In genomic region chr12:50400638-50401382, GRCh38 we compare ENCODE assay signal across 1 cellular context.
TF ChIP-seq lines count a peak whose summit lies in the region.

TSS of gene LARP4 (plus strand) at chr12:50400885. CDS start at chr12:50401011, 126 bp downstream.

TF ChIP-seq in HepG2, 621 proteins besides CTCF, POLR2A, EP300 and RAD21 (continued from another document and continues in another):
- TF ChIP-seq ARID5B (CRISPR knock-in tag; IDR thresholded peaks at IDR 0.05) (no peak), DNMT1 (CRISPR knock-in tag; IDR thresholded peaks at IDR 0.05) (peak; percentile 16; the same call in 1 of the 2 replicates), THAP8 (CRISPR knock-in tag; IDR thresholded peaks at IDR 0.05; ENCODE audit: borderline replicate concordance) (0 out of 2 replicates have a peak, but pooled peaks have one; percentile 55), ZNF234 (CRISPR knock-in tag; conservative IDR thresholded peaks at IDR 0.05) (no peak), THAP9 (CRISPR knock-in tag; IDR thresholded peaks at IDR 0.05; ENCODE audit: borderline replicate concordance) (peak; percentile 91), MXI1 (IDR thresholded peaks at IDR 0.05; ENCODE audit: borderline replicate concordance, low read depth, low read length) (peak; percentile 73; the same call in 2 of the 3 replicates), REL (CRISPR knock-in tag; conservative IDR thresholded peaks at IDR 0.05) (no peak), TFDP2 (CRISPR knock-in tag; IDR thresholded peaks at IDR 0.05) (peak; percentile 80), TMF1 (CRISPR knock-in tag; IDR thresholded peaks at IDR 0.05; ENCODE audit: low read depth) (no peak), FOXA1 (IDR thresholded peaks at IDR 0.05) (no peak), FOXA1 (CRISPR knock-in tag; IDR thresholded peaks at IDR 0.05) (no peak), ELF4 (CRISPR knock-in tag; IDR thresholded peaks at IDR 0.05; ENCODE audit: borderline replicate concordance) (peak; percentile 53; the same call in 1 of the 2 replicates), ZSCAN21 (CRISPR knock-in tag; IDR thresholded peaks at IDR 0.05; ENCODE audit: borderline replicate concordance) (no peak), ZNF691 (CRISPR knock-in tag; IDR thresholded peaks at IDR 0.05; ENCODE audit: borderline replicate concordance, low read depth) (peak; percentile 56; the same call in 1 of the 2 replicates), ATF6 (CRISPR knock-in tag; conservative IDR thresholded peaks at IDR 0.05) (no peak), ZNF350 (CRISPR knock-in tag; IDR thresholded peaks at IDR 0.05; ENCODE audit: borderline replicate concordance, low read depth) (peak; percentile 86; the same call in 1 of the 2 replicates), ZNF235 (CRISPR knock-in tag; IDR thresholded peaks at IDR 0.05; ENCODE audit: borderline replicate concordance) (no peak), ZNF276 (CRISPR knock-in tag; IDR thresholded peaks at IDR 0.05; ENCODE audit: low read depth) (no peak), PAX8 (CRISPR knock-in tag; IDR thresholded peaks at IDR 0.05; ENCODE audit: borderline replicate concordance) (no peak), FOXP4 (CRISPR knock-in tag; IDR thresholded peaks at IDR 0.05) (no peak; the same call in 1 of the 2 replicates), ZNF883 (CRISPR knock-in tag; IDR thresholded peaks at IDR 0.05; ENCODE audit: not compliant biosample characterization) (peak; percentile 91), ZXDC (CRISPR knock-in tag; IDR thresholded peaks at IDR 0.05) (0 out of 2 replicates have a peak, but pooled peaks have one; percentile 65), AGO1 (IDR thresholded peaks at IDR 0.05; ENCODE audit: low read depth, low read length, poor library complexity, severe bottlenecking) (peak; percentile 70), HHEX (CRISPR knock-in tag; IDR thresholded peaks at IDR 0.05) (peak; percentile 50; the same call in 1 of the 2 replicates), SNRNP70 (IDR thresholded peaks at IDR 0.05; ENCODE audit: low read depth, low read length) (no peak), ATF4 (CRISPR knock-in tag; IDR thresholded peaks at IDR 0.05) (peak in 1 of 2 experiments; percentile 36; a peak in 1 of 4 replicates), E2F5 (CRISPR knock-in tag; conservative IDR thresholded peaks at IDR 0.05) (no peak), THAP7 (CRISPR knock-in tag; IDR thresholded peaks at IDR 0.05) (peak; percentile 39; the same call in 1 of the 2 replicates), IKZF1 (IDR thresholded peaks at IDR 0.05) (no peak), ZNF674 (CRISPR knock-in tag; IDR thresholded peaks at IDR 0.05; ENCODE audit: low read depth) (peak; percentile 89), HNF4A (CRISPR knock-in tag; IDR thresholded peaks at IDR 0.05) (no peak; the same call in 1 of the 2 replicates), SP5 (CRISPR knock-in tag; IDR thresholded peaks at IDR 0.05; ENCODE audit: borderline replicate concordance, low read depth) (peak; percentile 83), SALL2 (CRISPR knock-in tag; IDR thresholded peaks at IDR 0.05) (peak; percentile 81; the same call in 1 of the 2 replicates)
